2 cellular contexts compared by ENCODE assay signal in genomic region chr1:230658103-230658502, GRCh38. TPM values are rescaled to one million over a fixed set of nuclear protein-coding genes. Genes with fewer than 3 reads are reported as not detected.
"Had no signal": no experiment of that assay in that cellular context is flagged by ENCODE, and none has a peak within 500 bp of the region (broad histone marks: within the 10 kb centered on the region; RNA-seq: fewer than 3 reads in every experiment).

No MANE protein-coding gene starts in this region.

RNA-seq across cellular contexts. Expression of gene AGT, which starts 55.8 kb away (rescaled TPM):
- total RNA-seq: naive thymus-derived CD8-positive, alpha-beta T cell; natural killer cell treated with Interleukin-12 subunit alpha and Interleukin-12 subunit beta and Interleukin-15 and Interleukin-18, amount 100 ng/mL, for 72 hours had no signal
- polyA plus RNA-seq: naive thymus-derived CD8-positive, alpha-beta T cell had no signal
